In genomic region chr1:12472798-12473551, GRCh38 we compare ENCODE assay signal across 8 cellular contexts.
A peak's percentile ranks its signal among the peaks of the same experiment; 100 is the strongest.
DNase-seq lines count a peak whose midpoint lies in the region; ATAC-seq, FAIRE-seq and TF ChIP-seq lines count a peak whose summit lies in the region.

No MANE protein-coding gene starts in this region.

- POLR2A ChIA-PET in A673 (lab: Charles Lee; ENCODE audit: low non-redundant PET) = no interaction called here

- peak; percentile 62 for ATAC-seq in esophagus mucosa
- no peak for ATAC-seq in GM21367 (IDR thresholded peaks at IDR 0.05; ENCODE audit: unreplicated experiment)

- H3K4me3 ChIP-seq in adrenal gland = no peak overlapping the region
- H3K4me3 ChIP-seq in A673 (ENCODE audit: low read depth, low read length, poor library complexity, severe bottlenecking) = no peak overlapping the region

- no peak for TF ChIP-seq CTCF in adrenal gland (IDR thresholded peaks at IDR 0.05)
- TF ChIP-seq CTCF in A673 (conservative IDR thresholded peaks at IDR 0.05; ENCODE audit: low read depth, low read length) = no peak

- H3K27me3 ChIP-seq in adrenal gland = no peaks in the 10 kb centered on the region
- no peaks in the 10 kb centered on the region for H3K27me3 ChIP-seq in A673 (replicated peaks; ENCODE audit: insufficient read depth, low read depth, low read length, poor library complexity)

- peak overlapping the region in 2 of 5 donors; percentile 54 to 72 for H3K27ac ChIP-seq in adrenal gland
- no peak overlapping the region for H3K27ac ChIP-seq in A673 (ENCODE audit: low read depth, low read length, poor library complexity, severe bottlenecking)

- H3K36me3 ChIP-seq in adrenal gland (replicated peaks in 1 of 2) = no peaks in the 10 kb centered on the region
- no peaks in the 10 kb centered on the region for H3K36me3 ChIP-seq in A673 (ENCODE audit: insufficient read depth, low read length, poor library complexity, severe bottlenecking)

- FAIRE-seq in GM18507 (lab: Jason Lieb, UNC) = peak; percentile 75

- 79 to 87% (median 81%) methylated on average over 12 of the region's 12 CpGs for WGBS in adrenal gland, 4 donors

- DNase-seq in GM18507 (ENCODE audit: extremely low spot score, insufficient read length, low read depth) (peak; percentile 14), adrenal gland (no peak), A673 (ENCODE audit: low spot score) (no peak), amygdala (lab: John Stamatoyannopoulos, UW) (no peak)
- DNase-seq in activated CD4-positive, alpha-beta T cell treated with anti-CD3 and anti-CD28 coated beads, Interleukin-2, amount 50 U/mL, for 24 hours (ENCODE audit: low read depth in 1 of 2, low spot score in 1 of 2) = peak; percentile 53 to 81
- DNase-seq in stimulated activated CD4-positive, alpha-beta T cell treated with anti-CD3 and anti-CD28 coated beads, Interleukin-4, amount 100 ng/mL, for 48 hours (ENCODE audit: low read depth in 2 of 2) = peak; percentile 60 to 77

- no TSS peak for BruUV-seq in A673 (replicated peaks; lab: Mats Ljungman, UMichigan)

- H3K4me1 ChIP-seq in adrenal gland (replicated peaks in 1 of 2) (peaks cover 12 to 51% of the 10 kb centered on the region in 2 donors), A673 (ENCODE audit: insufficient read depth, low read length, poor library complexity, severe bottlenecking) (peaks cover 8% of the 10 kb centered on the region)

- no peaks in the 10 kb centered on the region for H3K9me3 ChIP-seq in adrenal gland (replicated peaks in 1 of 3)
- H3K9me3 ChIP-seq in A673 (ENCODE audit: low read depth, low read length, poor library complexity, severe bottlenecking) = no peaks in the 10 kb centered on the region

- CTCF ChIA-PET in A673 (lab: Charles Lee) = no interaction called here

- intact Hi-C loops in adrenal gland (cut with DNase I) = no loop called here
- intact Hi-C loops in A673 (cut with micrococcal nuclease; ENCODE audit: unreplicated experiment) = no loop called here

- no peak for TF ChIP-seq POLR2A in adrenal gland (IDR thresholded peaks at IDR 0.05)

Comparison
In these comparisons a context has a peak if more than half of its experiments do, and no peak if none do; other contexts are left out.
1. DNase-seq: peak in GM18507 (single experiment), activated CD4-positive, alpha-beta T cell treated with anti-CD3 and anti-CD28 coated beads, Interleukin-2, amount 50 U/mL, for 24 hours (2 of 2) and stimulated activated CD4-positive, alpha-beta T cell treated with anti-CD3 and anti-CD28 coated beads, Interleukin-4, amount 100 ng/mL, for 48 hours (2 of 2); none in adrenal gland (0 of 7), A673 (single experiment) and amygdala (0 of 56).